In genomic region chr7:151080091-151080521, GRCh38 we compare ENCODE assay signal across 1 cellular context.
TF ChIP-seq lines count a peak whose summit lies in the region.

No MANE protein-coding gene starts in this region.

TF ChIP-seq in GM12878, 131 proteins besides CTCF, POLR2A, EP300 and RAD21:
- TF ChIP-seq CBFB (IDR thresholded peaks at IDR 0.05; ENCODE audit: low read depth) (0 out of 2 replicates have a peak, but pooled peaks have one; percentile 2), CHD1 (IDR thresholded peaks at IDR 0.05; ENCODE audit: low read depth, low read length) (no peak)
